Comparison of ENCODE assay signal across 25 cellular contexts in the genomic region with DNA sequence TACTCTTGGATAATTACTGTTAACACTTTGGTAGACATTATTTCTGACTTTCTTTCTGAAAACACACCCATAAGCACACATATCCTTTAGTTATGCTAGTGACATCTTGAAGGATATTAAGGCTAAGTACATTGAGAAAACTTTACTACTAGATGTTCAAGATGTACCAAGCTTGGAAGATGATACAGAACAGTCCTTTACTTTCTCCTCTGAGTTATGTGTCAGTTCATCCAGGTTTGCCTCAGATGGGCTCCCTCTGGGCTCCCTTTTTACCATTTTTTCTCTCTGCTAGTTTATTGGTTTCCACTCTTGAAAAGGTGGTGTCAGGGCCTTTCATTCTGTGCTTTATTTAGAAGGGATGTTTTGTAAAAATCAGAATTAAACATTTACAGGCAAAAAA.
DNase-seq lines count a peak whose midpoint lies in the region; ATAC-seq, FAIRE-seq and TF ChIP-seq lines count a peak whose summit lies in the region.
"Had no signal": no experiment of that assay in that cellular context is flagged by ENCODE, and none has a peak within 500 bp of the region (broad histone marks: within the 10 kb centered on the region; RNA-seq: fewer than 3 reads in every experiment).

No MANE protein-coding gene starts in this region.

- H4K20me1 ChIP-seq in BLaER1 treated with 17β-estradiol and CSF1 and Interleukin-3, amounts not matched to agents 10 nM and 100 nM = no peaks in the 10 kb centered on the region
- no peaks in the 10 kb centered on the region for H4K20me1 ChIP-seq in GM12878 (ENCODE audit: control insufficient read depth, insufficient read depth)

- H2AFZ ChIP-seq in GM12878 (ENCODE audit: control insufficient read depth, low read depth, low read length) = no peak overlapping the region
- H2AFZ ChIP-seq: GM23248 had no signal

- H3K27me3 ChIP-seq in BLaER1 treated with 17β-estradiol and CSF1 and Interleukin-3, amounts not matched to agents 10 nM and 100 nM = no peaks in the 10 kb centered on the region
- H3K27me3 ChIP-seq in GM12878 (replicated peaks in 1 of 2; ENCODE audit: control insufficient read depth in 2 of 2, insufficient read depth in 2 of 2, low read length in 1 of 2) = no peaks in the 10 kb centered on the region

- peak overlapping the region in 10 of 11 experiments; percentile 22 to 96 (median 86); a peak in 20 of 22 replicates for H3K4me2 ChIP-seq in BLaER1 treated with 17β-estradiol and CSF1 and Interleukin-3, amounts not matched to agents 10 nM and 100 nM
- H3K4me2 ChIP-seq in GM12878 (ENCODE audit: control insufficient read depth, insufficient read depth) = peak overlapping the region; percentile 75

- peaks cover 0 to 46% (median 30%) of the 10 kb centered on the region in 11 experiments; a peak in 11 of 22 replicates for H3K36me3 ChIP-seq in BLaER1 treated with 17β-estradiol and CSF1 and Interleukin-3, amounts not matched to agents 10 nM and 100 nM
- no peaks in the 10 kb centered on the region for H3K36me3 ChIP-seq in KOPT-K1 (ENCODE audit: insufficient read depth, low read length)
- peaks cover 0 to 6% of the 10 kb centered on the region in 2 experiments; a peak in 1 of 4 replicates for H3K36me3 ChIP-seq in GM12878 (ENCODE audit: control insufficient read depth in 2 of 2, insufficient read depth in 2 of 2, low read length in 1 of 2)

- peaks cover 17 to 52% (median 36%) of the 10 kb centered on the region in 11 experiments; a peak in 21 of 22 replicates for H3K9me3 ChIP-seq in BLaER1 treated with 17β-estradiol and CSF1 and Interleukin-3, amounts not matched to agents 10 nM and 100 nM (replicated peaks in 1 of 11)
- H3K9me3 ChIP-seq in KOPT-K1 (ENCODE audit: insufficient read depth, low read length, poor library complexity, severe bottlenecking) = peaks cover 4% of the 10 kb centered on the region
- H3K9me3 ChIP-seq in GM12878 (replicated peaks; ENCODE audit: control insufficient read depth, insufficient read depth, low read length) = peaks cover 13% of the 10 kb centered on the region

- no peak overlapping the region for H3K27ac Mint-ChIP-seq in activated CD4-positive, alpha-beta T cell treated with anti-CD3 and anti-CD28 coated beads, Interleukin-2, amount 10 ng/mL, durations not matched to agents 24 days and 14 days
- H3K27ac Mint-ChIP-seq: CD4-positive, CD25-positive, alpha-beta regulatory T cell; H9; HFFc6; T-helper 17 cell had no signal

- TF ChIP-seq POLR2A in GM12892 (IDR thresholded peaks at IDR 0.05; ENCODE audit: low read depth, low read length) (peak; percentile 79), GM12878 (IDR thresholded peaks at IDR 0.05; ENCODE audit: low read depth, low read length) (no peak; the same call in 1 of the 2 replicates)

- no peak for DNase-seq in GM12892 (ENCODE audit: insufficient read length)
- no peak for DNase-seq in GM12878 (ENCODE audit: low read depth, low spot score)
- no peak for DNase-seq in left lobe of liver (ENCODE audit: low spot score)
- no peak for DNase-seq in AG20443 (ENCODE audit: low spot score)
- no peak for DNase-seq in UCSD-AML1 (lab: John Stamatoyannopoulos, UW; ENCODE audit: unreplicated experiment)
- DNase-seq in activated CD4-positive, alpha-beta T cell treated with anti-CD3 and anti-CD28 coated beads, Interleukin-2, amount 10 ng/mL, durations not matched to agents 24 days and 14 days = no peak
- DNase-seq: CD4-positive, CD25-positive, alpha-beta regulatory T cell; DMS79; GM23248; H9; HFFc6; MV-4-11; NCI-H1105 treated with DMSO at 0.1 percent for 48 hours; NCI-H1694 treated with DMSO at 0.1 percent for 48 hours; NCI-H2081 treated with DMSO at 0.1 percent for 48 hours; NCI-H2171 treated with DMSO at 0.1 percent for 48 hours; NCI-H524 treated with DMSO at 0.1 percent for 48 hours; NCI-H82; PC-3; Right ventricle myocardium superior; T-helper 17 cell had no signal

- intact Hi-C loops in GM12878 (cut with micrococcal nuclease; ENCODE audit: unreplicated experiment) = loop anchor here (5.0 kb wide), 1 partner anchor 172 kb away; the partner anchor contains the start of gene S1PR1
- intact Hi-C loops in activated CD4-positive, alpha-beta T cell treated with anti-CD3 and anti-CD28 coated beads, Interleukin-2, amount 10 ng/mL, durations not matched to agents 24 days and 14 days (cut with micrococcal nuclease) = no loop called here

- SMC1A ChIA-PET in GM12878 (lab: Charles Lee; ENCODE audit: uncharacterized antibody, unreplicated experiment) = interaction anchor here (0.6 to 33.8 kb wide), 19 partner anchors 10 to 494 kb away, joined by 3 to 618 read pairs (median 16); no protein-coding TSS in a partner anchor

- peak; percentile 76 for FAIRE-seq in GM12892 (lab: Jason Lieb, UNC)
- FAIRE-seq in GM12878 (lab: Jason Lieb, UNC) = no peak

- H3K4me1 Mint-ChIP-seq in activated CD4-positive, alpha-beta T cell treated with anti-CD3 and anti-CD28 coated beads, Interleukin-2, amount 10 ng/mL, durations not matched to agents 24 days and 14 days = peaks cover 3% of the 10 kb centered on the region
- H3K4me1 Mint-ChIP-seq: CD4-positive, CD25-positive, alpha-beta regulatory T cell; T-helper 17 cell had no signal

- peak overlapping the region in 8 of 11 experiments; percentile 12 to 82 (median 69); a peak in 14 of 22 replicates for H3K9ac ChIP-seq in BLaER1 treated with 17β-estradiol and CSF1 and Interleukin-3, amounts not matched to agents 10 nM and 100 nM
- H3K9ac ChIP-seq in GM12878 (ENCODE audit: control insufficient read depth, insufficient read depth, low read length) = peak overlapping the region; percentile 77
- H3K9ac ChIP-seq: GM23248, KMS-11 had no signal

- H3K9me3 Mint-ChIP-seq in activated CD4-positive, alpha-beta T cell treated with anti-CD3 and anti-CD28 coated beads, Interleukin-2, amount 10 ng/mL, durations not matched to agents 24 days and 14 days = no peaks in the 10 kb centered on the region
- H3K9me3 Mint-ChIP-seq: H9, HFFc6 had no signal

- RAD21 ChIA-PET in GM12878 (lab: Charles Lee; ENCODE audit: unreplicated experiment) = interaction anchor here (0.8 to 10.8 kb wide), 15 partner anchors 11 to 488 kb away, joined by 3 to 503 read pairs (median 39); no protein-coding TSS in a partner anchor

- peak overlapping the region in 7 of 11 experiments; percentile 54 to 84 (median 77); a peak in 14 of 22 replicates for H3K27ac ChIP-seq in BLaER1 treated with 17β-estradiol and CSF1 and Interleukin-3, amounts not matched to agents 10 nM and 100 nM
- H3K27ac ChIP-seq in KOPT-K1 (ENCODE audit: low read depth, low read length, poor library complexity, severe bottlenecking) (peak overlapping the region; percentile 32), GM12878 (ENCODE audit: control insufficient read depth, insufficient read depth) (peak overlapping the region; percentile 98)
- H3K27ac ChIP-seq: GM23248, HL-60, KMS-11 had no signal

- CTCF ChIA-PET in GM12878 (lab: Yijun Ruan, JAX) = interaction anchor here (1.1 to 12.2 kb wide), 18 partner anchors 11 to 121 kb away, joined by 3 to 323 read pairs (median 10); no protein-coding TSS in a partner anchor

- H3K4me3 ChIP-seq in BLaER1 treated with 17β-estradiol and CSF1 and Interleukin-3, amounts not matched to agents 10 nM and 100 nM = peak overlapping the region in 7 of 10 experiments; percentile 43 to 66 (median 58); a peak in 14 of 20 replicates
- peak overlapping the region; percentile 54; the same call in 1 of the 2 replicates for H3K4me3 ChIP-seq in GM12878
- H3K4me3 ChIP-seq: GM23248 had no signal

- peaks cover 39 to 85% (median 71%) of the 10 kb centered on the region in 10 experiments for H3K4me1 ChIP-seq in BLaER1 treated with 17β-estradiol and CSF1 and Interleukin-3, amounts not matched to agents 10 nM and 100 nM
- H3K4me1 ChIP-seq in GM12878 (ENCODE audit: control insufficient read depth, insufficient read depth, low read length) = peaks cover 59% of the 10 kb centered on the region

- BruUV-seq in GM12878 (replicated peaks; lab: Mats Ljungman, UMichigan) = no TSS peak

- no peak overlapping the region for H3K4me3 Mint-ChIP-seq in activated CD4-positive, alpha-beta T cell treated with anti-CD3 and anti-CD28 coated beads, Interleukin-2, amount 10 ng/mL, durations not matched to agents 24 days and 14 days
- H3K4me3 Mint-ChIP-seq: CD4-positive, CD25-positive, alpha-beta regulatory T cell; H9; HFFc6; T-helper 17 cell had no signal

- TF ChIP-seq EP300 in GM12878 (IDR thresholded peaks at IDR 0.05; ENCODE audit: borderline replicate concordance in 1 of 2, control insufficient read depth in 1 of 2, low read depth in 2 of 2, low read length in 2 of 2) = no peak

- no peak for TF ChIP-seq CTCF in GM12878 (IDR thresholded peaks at IDR 0.05 in 2 of 3, conservative IDR thresholded peaks at IDR 0.05 in 1 of 3; ENCODE audit: control insufficient read depth in 2 of 3, extremely low read depth in 1 of 3, insufficient read depth in 1 of 3, low read depth in 3 of 3, low read length in 3 of 3)

- peaks cover 31% of the 10 kb centered on the region for H3K27me3 Mint-ChIP-seq in activated CD4-positive, alpha-beta T cell treated with anti-CD3 and anti-CD28 coated beads, Interleukin-2, amount 10 ng/mL, durations not matched to agents 24 days and 14 days

- in situ Hi-C loops in GM12878 (cut with MboI) = no loop called here

- no peaks in the 10 kb centered on the region for H3K36me3 Mint-ChIP-seq in activated CD4-positive, alpha-beta T cell treated with anti-CD3 and anti-CD28 coated beads, Interleukin-2, amount 10 ng/mL, durations not matched to agents 24 days and 14 days (ENCODE audit: low read depth)
- H3K36me3 Mint-ChIP-seq: CD4-positive, CD25-positive, alpha-beta regulatory T cell had no signal

- ATAC-seq in GM12878 = peak; percentile 2
- ATAC-seq in left lobe of liver = no peak
- ATAC-seq: PC-3, T-helper 17 cell had no signal

- H3K79me2 ChIP-seq in GM12878 (ENCODE audit: control insufficient read depth, insufficient read depth, low read length) = peaks cover 12% of the 10 kb centered on the region

- no peak for TF ChIP-seq RAD21 in GM12878 (IDR thresholded peaks at IDR 0.05; ENCODE audit: insufficient read depth, low read depth, low read length)

- POLR2A ChIA-PET in GM12878 (lab: Charles Lee) = interaction anchor here (0.7 to 12.2 kb wide), 10 partner anchors 9 to 119 kb away, joined by 3 to 209 read pairs (median 36); no protein-coding TSS in a partner anchor

TF ChIP-seq in GM12878, 131 proteins besides CTCF, POLR2A, EP300 and RAD21 (continues in another document):
- TF ChIP-seq USF1 (IDR thresholded peaks at IDR 0.05; ENCODE audit: borderline replicate concordance, extremely low read length, insufficient read depth, low read depth, low read length) = no peak
- 0 out of 2 replicates have a peak, but pooled peaks have one; percentile 12 for TF ChIP-seq CREM (IDR thresholded peaks at IDR 0.05; ENCODE audit: low read depth)
- no peak for TF ChIP-seq HCFC1 (IDR thresholded peaks at IDR 0.05; ENCODE audit: low read length)

Comparison
In these comparisons a context has a peak if more than half of its experiments do, and no peak if none do; other contexts are left out.
1. H3K27ac ChIP-seq: peak in every context shown above with its lines; median percentile 98 in GM12878; 77 in BLaER1 treated with 17β-estradiol and CSF1 and Interleukin-3, amounts not matched to agents 10 nM and 100 nM; 32 in KOPT-K1.